In the genomic region with DNA sequence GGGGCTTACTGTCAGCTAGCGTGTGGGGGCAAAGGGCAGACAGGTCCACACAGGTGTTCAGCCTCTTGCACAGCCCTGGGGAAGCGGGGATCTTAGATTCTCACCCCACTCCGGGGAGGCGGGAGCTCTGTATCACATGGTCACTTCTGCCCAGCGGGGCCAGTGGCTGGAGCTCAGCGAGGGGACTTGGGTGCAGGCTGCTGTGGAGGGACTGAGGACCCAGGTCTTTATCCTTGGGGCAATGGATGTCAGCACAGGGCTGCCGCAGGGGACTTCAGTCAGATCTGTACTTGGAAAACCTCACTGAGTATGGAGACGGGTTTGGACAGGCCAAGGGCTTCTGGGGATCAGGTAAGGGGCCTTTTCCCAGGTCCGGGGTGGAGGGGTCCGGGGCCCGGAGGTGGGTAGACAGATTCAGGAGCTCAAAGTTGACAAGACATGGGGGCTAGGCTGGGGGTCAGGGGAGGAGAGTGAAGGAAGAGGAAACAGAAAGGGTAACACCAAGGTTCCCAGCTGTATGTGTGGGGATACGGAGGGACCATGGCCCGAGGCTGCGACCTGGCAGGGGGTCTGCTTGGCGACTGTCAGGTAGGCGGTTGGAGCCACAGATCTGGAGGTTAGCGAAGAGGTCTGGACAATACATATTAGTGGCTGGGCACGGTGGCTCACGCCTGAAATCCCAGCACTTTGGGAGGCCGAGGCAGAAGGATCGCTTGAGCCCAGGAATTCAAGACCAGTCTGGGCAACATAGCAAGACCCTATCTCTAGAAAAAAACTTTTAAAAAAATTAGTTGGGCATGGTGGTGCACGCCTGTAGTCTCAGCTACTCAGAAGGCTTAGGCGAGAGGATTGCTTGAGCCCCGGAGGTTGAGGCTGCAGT, we compare ENCODE assay signal across 14 cellular contexts. TPM values are rescaled to one million over a fixed set of nuclear protein-coding genes. Genes with fewer than 3 reads are reported as not detected.
A peak's percentile ranks its signal among the peaks of the same experiment; 100 is the strongest.
DNase-seq lines count a peak whose midpoint lies in the region; ATAC-seq, FAIRE-seq and TF ChIP-seq lines count a peak whose summit lies in the region.
"Had no signal": no experiment of that assay in that cellular context is flagged by ENCODE, and none has a peak within 500 bp of the region (broad histone marks: within the 10 kb centered on the region; RNA-seq: fewer than 3 reads in every experiment).

No MANE protein-coding gene starts in this region.

- TF ChIP-seq CTCF in endodermal cell (conservative IDR thresholded peaks at IDR 0.05): no peak
- TF ChIP-seq CTCF in nephron progenitor cell (IDR thresholded peaks at IDR 0.05): no peak

- H3K4me2 ChIP-seq in BLaER1 treated with 17β-estradiol and CSF1 and Interleukin-3, amounts not matched to agents 10 nM and 100 nM: peak overlapping the region in 10 of 11 experiments; percentile 70 to 95 (median 90); a peak in 19 of 22 replicates

- H3K9me3 ChIP-seq in BLaER1 treated with 17β-estradiol and CSF1 and Interleukin-3, amounts not matched to agents 10 nM and 100 nM (replicated peaks in 1 of 11): peaks cover 3 to 17% (median 14%) of the 10 kb centered on the region in 11 experiments; a peak in 19 of 22 replicates
- peaks cover 11% of the 10 kb centered on the region for H3K9me3 ChIP-seq in endodermal cell (ENCODE audit: control insufficient read depth, low read length)

- peaks cover 0 to 3% (median 0%) of the 10 kb centered on the region in 11 experiments; a peak in 2 of 22 replicates for H4K20me1 ChIP-seq in BLaER1 treated with 17β-estradiol and CSF1 and Interleukin-3, amounts not matched to agents 10 nM and 100 nM

- no peak overlapping the region for H3K4me3 Mint-ChIP-seq in endodermal cell
- H3K4me3 Mint-ChIP-seq in nephron progenitor cell: no peak overlapping the region

- H3K4me1 Mint-ChIP-seq in endodermal cell: peaks cover 26% of the 10 kb centered on the region
- peaks cover 43% of the 10 kb centered on the region for H3K4me1 Mint-ChIP-seq in nephron progenitor cell

- H3K9ac ChIP-seq in BLaER1 treated with 17β-estradiol and CSF1 and Interleukin-3, amounts not matched to agents 10 nM and 100 nM: peak overlapping the region in 1 of 11 experiments; percentile 9; a peak in 1 of 22 replicates
- no peak overlapping the region for H3K9ac ChIP-seq in endodermal cell (ENCODE audit: extremely low read depth, low read length, poor library complexity, severe bottlenecking)

- DNase-seq in GM12891 (ENCODE audit: insufficient read length, low spot score): peak; percentile 3
- no peak for DNase-seq in endodermal cell
- DNase-seq in nephron progenitor cell: no peak
- no peak for DNase-seq in central memory CD4-positive, alpha-beta T cell
- DNase-seq in NCI-H187 treated with DMSO at 0.1 percent for 48 hours (lab: John Stamatoyannopoulos, UW): no peak
- DNase-seq: activated gamma-delta T cell treated with Interleukin-2 at 50 U/mL for 16 hours, DMS53, MM.1S, NCI-H2029 treated with DMSO at 0.1 percent for 48 hours, NCI-H524 had no signal

- H3K27me3 Mint-ChIP-seq in endodermal cell (ENCODE audit: insufficient read depth) (no peaks in the 10 kb centered on the region), nephron progenitor cell (ENCODE audit: low read depth, poor library complexity) (peaks cover 3% of the 10 kb centered on the region)

- H3K4me1 ChIP-seq in BLaER1 treated with 17β-estradiol and CSF1 and Interleukin-3, amounts not matched to agents 10 nM and 100 nM: peaks cover 26 to 41% (median 34%) of the 10 kb centered on the region in 10 experiments
- H3K4me1 ChIP-seq in endodermal cell (ENCODE audit: control insufficient read depth, insufficient read depth, low read length): peaks cover 6% of the 10 kb centered on the region

- no peak overlapping the region for H3K27ac ChIP-seq in BLaER1 treated with 17β-estradiol and CSF1 and Interleukin-3, amounts not matched to agents 10 nM and 100 nM
- peak overlapping the region; percentile 10 for H3K27ac ChIP-seq in endodermal cell (ENCODE audit: low read depth, low read length)

- ATAC-seq in HG03378 (IDR thresholded peaks at IDR 0.05; ENCODE audit: unreplicated experiment) (no peak), HG03439 (IDR thresholded peaks at IDR 0.05; ENCODE audit: unreplicated experiment) (no peak)

- no peak for FAIRE-seq in GM12891 (lab: Jason Lieb, UNC)
- FAIRE-seq: HTR-8/SVneo had no signal

- H3K4me3 ChIP-seq in BLaER1 treated with 17β-estradiol and CSF1 and Interleukin-3, amounts not matched to agents 10 nM and 100 nM: no peak overlapping the region
- no peak overlapping the region for H3K4me3 ChIP-seq in endodermal cell (ENCODE audit: low read length)

- H3K9me3 Mint-ChIP-seq in endodermal cell (peaks cover 8% of the 10 kb centered on the region), nephron progenitor cell (peaks cover 24% of the 10 kb centered on the region)

- H3K27me3 ChIP-seq in BLaER1 treated with 17β-estradiol and CSF1 and Interleukin-3, amounts not matched to agents 10 nM and 100 nM: peaks cover 0 to 9% (median 3%) of the 10 kb centered on the region in 11 experiments; a peak in 8 of 22 replicates
- H3K27me3 ChIP-seq in endodermal cell (ENCODE audit: control insufficient read depth, insufficient read depth, low read length, poor library complexity, severe bottlenecking): no peaks in the 10 kb centered on the region

- no peaks in the 10 kb centered on the region for H3K36me3 ChIP-seq in BLaER1 treated with 17β-estradiol and CSF1 and Interleukin-3, amounts not matched to agents 10 nM and 100 nM
- no peaks in the 10 kb centered on the region for H3K36me3 ChIP-seq in endodermal cell (ENCODE audit: control insufficient read depth, insufficient read depth, low read length)

- no peak for TF ChIP-seq POLR2A in GM12891 (IDR thresholded peaks at IDR 0.05; ENCODE audit: low read depth, low read length)

- peak overlapping the region; percentile 66 for H3K27ac Mint-ChIP-seq in endodermal cell
- peak overlapping the region; percentile 61 for H3K27ac Mint-ChIP-seq in nephron progenitor cell

- H3K36me3 Mint-ChIP-seq in endodermal cell (ENCODE audit: low read depth) (no peaks in the 10 kb centered on the region), nephron progenitor cell (ENCODE audit: low read depth) (peaks cover 12% of the 10 kb centered on the region)

- WGBS in endodermal cell (ENCODE audit: insufficient coverage in 1 of 2, insufficient read length in 1 of 2), 2 experiments: 83 to 89% methylated on average over 19 to 23 of the region's 24 CpGs

TF ChIP-seq in GM12891, 5 proteins besides CTCF, POLR2A, EP300 and RAD21:
- no peak for TF ChIP-seq POLR2AphosphoS5 (IDR thresholded peaks at IDR 0.05; ENCODE audit: low read depth, low read length)
- TF ChIP-seq POU2F2 (IDR thresholded peaks at IDR 0.05; ENCODE audit: low read depth, low read length): no peak
- no peak for TF ChIP-seq PAX5 (IDR thresholded peaks at IDR 0.05; ENCODE audit: insufficient read depth, low read length, severe bottlenecking)
- no peak for TF ChIP-seq TAF1 (IDR thresholded peaks at IDR 0.05; ENCODE audit: low read depth, low read length)
- TF ChIP-seq SPI1 (IDR thresholded peaks at IDR 0.05; ENCODE audit: low read depth, low read length): no peak

RNA-seq across cellular contexts. Expression of a gene that starts 15.1 kb away (rescaled TPM):
- 2.2 TPM for polyA plus RNA-seq in GM12891 (2012; ENCODE audit: low read depth, missing spikeins)
- 10 to 100 TPM; 24.9 to 32.7 TPM for total RNA-seq in endodermal cell
- 41.7 TPM for polyA plus RNA-seq in endodermal cell (2013, experiment 1 of 2)
- polyA plus RNA-seq in endodermal cell (2013, experiment 2 of 2): 39.0 TPM

RNA-seq across cellular contexts. Expression of a gene that starts 28.2 kb away (rescaled TPM):
- 11.2 TPM for polyA plus RNA-seq in GM12891 (2012; ENCODE audit: low read depth, missing spikeins)
- 10 to 100 TPM; 28.4 to 32.5 TPM for total RNA-seq in endodermal cell
- 23.4 TPM for polyA plus RNA-seq in endodermal cell (2013, experiment 1 of 2)
- polyA plus RNA-seq in endodermal cell (2013, experiment 2 of 2): 20.2 TPM
